Comparison of ENCODE assay signal across 9 cellular contexts in the genomic region with DNA sequence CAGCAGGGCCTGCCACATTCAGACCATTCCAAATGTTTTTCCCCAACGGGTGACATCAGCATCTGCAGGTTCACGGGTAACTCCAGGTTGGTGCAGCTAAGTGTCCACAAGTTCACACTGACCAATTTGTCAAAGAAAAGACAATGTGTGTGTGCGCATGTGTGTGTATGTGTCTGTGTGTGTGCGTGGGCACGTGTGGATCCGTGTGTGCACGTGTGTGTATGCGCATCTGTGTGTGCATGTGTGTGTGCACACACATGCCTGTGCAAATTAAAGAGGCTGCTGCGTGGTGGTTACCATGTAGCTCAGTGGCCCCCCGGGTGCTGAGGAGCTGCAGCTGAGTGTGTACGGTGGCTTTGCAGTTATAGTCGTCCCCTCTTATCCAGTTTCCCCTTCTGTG.
"Had no signal": no experiment of that assay in that cellular context is flagged by ENCODE, and none has a peak within 500 bp of the region (broad histone marks: within the 10 kb centered on the region; RNA-seq: fewer than 3 reads in every experiment).

No MANE protein-coding gene starts in this region.

- ATAC-seq: GM23338, HCT116 had no signal

- H3K36me3 ChIP-seq: HAP-1 had no signal

- H3K4me2 ChIP-seq: GM23338, KMS-11 had no signal

- H3K4me1 ChIP-seq: HAP-1 had no signal

- H3K27ac ChIP-seq: HL-60, KMS-11 had no signal

- H2AFZ ChIP-seq: GM23338 had no signal

- H3K9ac ChIP-seq: KMS-11 had no signal

- H3K9me3 ChIP-seq: HAP-1 had no signal

- FAIRE-seq: H1 had no signal

- DNase-seq: H7, HFFc6, KBM-7 had no signal

- H3K4me3 ChIP-seq: GM23338, HAP-1 had no signal
